Comparison of ENCODE assay signal across 8 cellular contexts in the genomic region with DNA sequence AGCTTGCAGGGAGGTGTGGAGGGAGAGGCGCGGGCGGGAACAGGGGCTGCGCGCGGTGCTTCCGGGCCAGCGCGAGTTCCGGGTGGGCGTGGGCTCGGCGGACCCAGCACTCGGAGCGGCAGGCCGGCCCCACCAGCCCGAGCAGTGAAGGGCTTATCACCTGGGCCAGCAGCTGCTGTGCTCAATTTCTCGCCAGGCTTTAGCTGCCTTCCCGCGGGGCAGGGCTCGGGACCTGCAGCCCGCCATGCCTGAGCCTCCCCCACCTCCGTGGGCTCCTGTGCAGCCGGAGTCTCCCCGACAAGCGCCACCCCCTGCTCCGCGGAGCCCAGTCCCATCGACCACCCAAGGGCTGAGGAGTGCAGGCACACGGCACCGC.
DNase-seq lines count a peak whose midpoint lies in the region; FAIRE-seq and TF ChIP-seq lines count a peak whose summit lies in the region.
"Not testable (repeated sequence)": the region's sequence is repeated elsewhere in the genome, so short reads cannot be mapped to it uniquely, and the experiment has no call there.

No MANE protein-coding gene starts in this region.

- H3K9me3 ChIP-seq in BLaER1 treated with 17β-estradiol and CSF1 and Interleukin-3, amounts not matched to agents 10 nM and 100 nM (replicated peaks in 1 of 11); astrocyte (ENCODE audit: insufficient read depth, low read depth, low read length); ovary; thyroid gland: not testable (repeated sequence)

- FAIRE-seq in astrocyte (lab: Jason Lieb, UNC): not testable (repeated sequence)

- H3K79me2 ChIP-seq in astrocyte (ENCODE audit: insufficient read depth, low read length): not testable (repeated sequence)

- not testable (repeated sequence) for TF ChIP-seq EP300 in ovary (IDR thresholded peaks at IDR 0.05)

- H3K4me1 ChIP-seq in BLaER1 treated with 17β-estradiol and CSF1 and Interleukin-3, amounts not matched to agents 10 nM and 100 nM: peaks cover 20 to 44% (median 40%) of the 10 kb centered on the region in 10 experiments
- not testable (repeated sequence) for H3K4me1 ChIP-seq in astrocyte (ENCODE audit: insufficient read depth, low read length); ovary (ENCODE audit: insufficient read depth)
- H3K4me1 ChIP-seq in thyroid gland: peaks cover 7 to 18% of the 10 kb centered on the region in 2 donors

- peaks cover 29% of the 10 kb centered on the region for H3K27me3 Mint-ChIP-seq in HFFc6 (ENCODE audit: insufficient read depth)
- not testable (repeated sequence) for H3K27me3 Mint-ChIP-seq in astrocyte (ENCODE audit: low read depth, unreplicated experiment)

- peak overlapping the region in 1 of 11 experiments; percentile 71; a peak in 1 of 22 replicates for H3K9ac ChIP-seq in BLaER1 treated with 17β-estradiol and CSF1 and Interleukin-3, amounts not matched to agents 10 nM and 100 nM
- H3K9ac ChIP-seq in astrocyte (ENCODE audit: low read length): not testable (repeated sequence)

- peak overlapping the region; percentile 63 for H2AFZ ChIP-seq in astrocyte (ENCODE audit: low read depth, low read length)

- not testable (repeated sequence) for H4K20me1 ChIP-seq in BLaER1 treated with 17β-estradiol and CSF1 and Interleukin-3, amounts not matched to agents 10 nM and 100 nM; astrocyte (ENCODE audit: insufficient read depth, low read length)

- peak overlapping the region in 9 of 11 experiments; percentile 63 to 90 (median 82); a peak in 14 of 22 replicates for H3K4me2 ChIP-seq in BLaER1 treated with 17β-estradiol and CSF1 and Interleukin-3, amounts not matched to agents 10 nM and 100 nM
- H3K4me2 ChIP-seq in astrocyte (ENCODE audit: low read length): peak overlapping the region; percentile 73

- H3K36me3 ChIP-seq in BLaER1 treated with 17β-estradiol and CSF1 and Interleukin-3, amounts not matched to agents 10 nM and 100 nM; astrocyte (ENCODE audit: insufficient read depth, low read length); ovary; thyroid gland: not testable (repeated sequence)

- 61 to 93% (median 91%) methylated on average over 25 to 31 of the region's 31 CpGs for WGBS in ovary, 3 donors
- WGBS in thyroid gland, 2 donors: 99% methylated on average over 12 of the region's 31 CpGs; no CpG with 5 or more reads in 1 of the 2 donors

- not testable (repeated sequence) for H3K9me3 Mint-ChIP-seq in HFFc6; astrocyte (ENCODE audit: unreplicated experiment)

- H3K4me3 ChIP-seq in BLaER1 treated with 17β-estradiol and CSF1 and Interleukin-3, amounts not matched to agents 10 nM and 100 nM: not testable (repeated sequence)
- H3K4me3 ChIP-seq in astrocyte (ENCODE audit: insufficient read depth, low read depth, low read length): peak overlapping the region; percentile 16
- H3K4me3 ChIP-seq in fibroblast of the aortic adventitia (ENCODE audit: low read depth, low read length): peak overlapping the region; percentile 63
- peak overlapping the region; percentile 34 for H3K4me3 ChIP-seq in ovary
- H3K4me3 ChIP-seq in thyroid gland (replicated peaks in 1 of 3): peak overlapping the region in 1 of 3 donors; percentile 34

- H3K27me3 ChIP-seq in BLaER1 treated with 17β-estradiol and CSF1 and Interleukin-3, amounts not matched to agents 10 nM and 100 nM; astrocyte (ENCODE audit: insufficient read depth, low read length); ovary; thyroid gland: not testable (repeated sequence)

- peak overlapping the region in 5 of 11 experiments; percentile 29 to 81 (median 77); a peak in 9 of 22 replicates for H3K27ac ChIP-seq in BLaER1 treated with 17β-estradiol and CSF1 and Interleukin-3, amounts not matched to agents 10 nM and 100 nM
- not testable (repeated sequence) for H3K27ac ChIP-seq in astrocyte (ENCODE audit: low read depth, low read length); ovary
- H3K27ac ChIP-seq in thyroid gland: peak overlapping the region in 2 of 3 donors; percentile 18 to 28

- H3K4me3 Mint-ChIP-seq in HFFc6: peak overlapping the region; percentile 48; the same call in 1 of the 2 replicates
- H3K4me3 Mint-ChIP-seq in astrocyte (ENCODE audit: unreplicated experiment): not testable (repeated sequence)

- intact Hi-C loops in ovary (cut with DNase I); thyroid gland (cut with DNase I): not testable (repeated sequence)

- H3K4me1 Mint-ChIP-seq in HFFc6 (ENCODE audit: low read depth): peaks cover 11% of the 10 kb centered on the region
- peaks cover 14% of the 10 kb centered on the region for H3K4me1 Mint-ChIP-seq in astrocyte (ENCODE audit: low read depth, unreplicated experiment)

- DNase-seq in HFFc6; astrocyte (ENCODE audit: low read depth); fibroblast of the aortic adventitia (ENCODE audit: low read depth); thyroid gland: not testable (repeated sequence)
- DNase-seq in NCI-H524 (lab: John Stamatoyannopoulos, UW) (peak; percentile 14 to 20), ovary (peak in 1 of 5 donors; percentile 21)
- DNase-seq in activated CD4-positive, alpha-beta T cell treated with anti-CD3 and anti-CD28 coated beads for 48 hours: peak; percentile 39

- H3K27ac Mint-ChIP-seq in HFFc6; astrocyte (ENCODE audit: unreplicated experiment): not testable (repeated sequence)

- H3K36me3 Mint-ChIP-seq in HFFc6 (ENCODE audit: low read depth); astrocyte (ENCODE audit: low read depth, unreplicated experiment): not testable (repeated sequence)

- TF ChIP-seq CTCF in HFFc6 (IDR thresholded peaks at IDR 0.05); astrocyte (IDR thresholded peaks at IDR 0.05; ENCODE audit: insufficient read depth, low read depth, low read length); fibroblast of the aortic adventitia (IDR thresholded peaks at IDR 0.05; ENCODE audit: insufficient read depth, low read length); ovary (IDR thresholded peaks at IDR 0.05); thyroid gland (IDR thresholded peaks at IDR 0.05): not testable (repeated sequence)

- TF ChIP-seq POLR2A in ovary (IDR thresholded peaks at IDR 0.05); thyroid gland (IDR thresholded peaks at IDR 0.05): not testable (repeated sequence)
